Comparison of ENCODE assay signal across 1 cellular context in the genomic region with DNA sequence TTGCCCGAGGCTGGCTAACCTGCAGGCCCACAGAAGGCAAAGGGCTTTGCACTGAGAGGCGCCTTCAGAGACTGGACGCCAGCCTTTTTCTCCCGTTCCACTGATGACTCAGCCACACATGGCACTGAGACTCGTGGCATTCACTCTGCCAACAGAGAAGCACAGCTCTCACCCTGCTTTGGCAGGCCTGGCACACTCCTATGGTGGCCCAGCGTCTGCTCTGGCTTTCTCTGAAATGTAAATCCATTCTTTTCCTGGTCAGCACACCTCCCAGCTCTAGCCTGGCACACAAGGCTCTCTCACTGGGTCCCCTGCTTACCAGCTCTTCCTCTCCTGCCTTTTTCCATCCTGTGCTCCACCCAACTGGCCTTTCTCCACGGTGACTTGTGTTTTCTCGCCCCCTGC.
TF ChIP-seq lines count a peak whose summit lies in the region.

No MANE protein-coding gene starts in this region.

TF ChIP-seq in HepG2, 621 proteins besides CTCF, POLR2A, EP300 and RAD21 (continued from another document and continues in another):
- no peak for TF ChIP-seq ARID5B (CRISPR knock-in tag; IDR thresholded peaks at IDR 0.05)
- TF ChIP-seq SP4 (CRISPR knock-in tag; IDR thresholded peaks at IDR 0.05), result 0 out of 2 replicates have a peak, but pooled peaks have one; percentile 33
- TF ChIP-seq CREB1 (IDR thresholded peaks at IDR 0.05), result no peak
- no peak for TF ChIP-seq CREB1 (CRISPR knock-in tag; IDR thresholded peaks at IDR 0.05)
- no peak for TF ChIP-seq MYC (CRISPR knock-in tag; IDR thresholded peaks at IDR 0.05; ENCODE audit: borderline replicate concordance)
- TF ChIP-seq TOPORS (CRISPR knock-in tag; IDR thresholded peaks at IDR 0.05), result no peak
- TF ChIP-seq GABPB1 (CRISPR knock-in tag; IDR thresholded peaks at IDR 0.05), result no peak
- TF ChIP-seq THAP7 (CRISPR knock-in tag; IDR thresholded peaks at IDR 0.05), result no peak
- TF ChIP-seq, protein P1, sequence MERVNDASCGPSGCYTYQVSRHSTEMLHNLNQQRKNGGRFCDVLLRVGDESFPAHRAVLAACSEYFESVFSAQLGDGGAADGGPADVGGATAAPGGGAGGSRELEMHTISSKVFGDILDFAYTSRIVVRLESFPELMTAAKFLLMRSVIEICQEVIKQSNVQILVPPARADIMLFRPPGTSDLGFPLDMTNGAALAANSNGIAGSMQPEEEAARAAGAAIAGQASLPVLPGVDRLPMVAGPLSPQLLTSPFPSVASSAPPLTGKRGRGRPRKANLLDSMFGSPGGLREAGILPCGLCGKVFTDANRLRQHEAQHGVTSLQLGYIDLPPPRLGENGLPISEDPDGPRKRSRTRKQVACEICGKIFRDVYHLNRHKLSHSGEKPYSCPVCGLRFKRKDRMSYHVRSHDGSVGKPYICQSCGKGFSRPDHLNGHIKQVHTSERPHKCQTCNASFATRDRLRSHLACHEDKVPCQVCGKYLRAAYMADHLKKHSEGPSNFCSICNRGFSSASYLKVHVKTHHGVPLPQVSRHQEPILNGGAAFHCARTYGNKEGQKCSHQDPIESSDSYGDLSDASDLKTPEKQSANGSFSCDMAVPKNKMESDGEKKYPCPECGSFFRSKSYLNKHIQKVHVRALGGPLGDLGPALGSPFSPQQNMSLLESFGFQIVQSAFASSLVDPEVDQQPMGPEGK (CRISPR knock-in tag; IDR thresholded peaks at IDR 0.05), result no peak
- no peak for TF ChIP-seq ZNF282 (IDR thresholded peaks at IDR 0.05; ENCODE audit: partially characterized antibody)
- TF ChIP-seq, protein P2, sequence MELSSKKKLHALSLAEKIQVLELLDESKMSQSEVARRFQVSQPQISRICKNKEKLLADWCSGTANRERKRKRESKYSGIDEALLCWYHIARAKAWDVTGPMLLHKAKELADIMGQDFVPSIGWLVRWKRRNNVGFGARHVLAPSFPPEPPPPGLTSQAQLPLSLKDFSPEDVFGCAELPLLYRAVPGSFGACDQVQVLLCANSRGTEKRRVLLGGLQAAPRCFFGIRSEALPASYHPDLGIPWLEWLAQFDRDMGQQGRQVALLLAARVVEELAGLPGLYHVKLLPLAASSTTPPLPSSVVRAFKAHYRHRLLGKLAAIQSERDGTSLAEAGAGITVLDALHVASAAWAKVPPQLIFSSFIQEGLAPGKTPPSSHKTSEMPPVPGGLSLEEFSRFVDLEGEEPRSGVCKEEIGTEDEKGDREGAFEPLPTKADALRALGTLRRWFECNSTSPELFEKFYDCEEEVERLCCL (CRISPR knock-in tag; IDR thresholded peaks at IDR 0.05; ENCODE audit: borderline replicate concordance), result no peak
- TF ChIP-seq NFKBIZ (CRISPR knock-in tag; IDR thresholded peaks at IDR 0.05), result no peak
- TF ChIP-seq RFXANK (CRISPR knock-in tag; IDR thresholded peaks at IDR 0.05), result no peak
- no peak for TF ChIP-seq ZNF776 (CRISPR knock-in tag; IDR thresholded peaks at IDR 0.05)
- TF ChIP-seq JDP2 (CRISPR knock-in tag; IDR thresholded peaks at IDR 0.05; ENCODE audit: borderline replicate concordance), result no peak
- no peak for TF ChIP-seq ZNF496 (CRISPR knock-in tag; IDR thresholded peaks at IDR 0.05; ENCODE audit: insufficient replicate concordance)
- no peak for TF ChIP-seq ZFAT (CRISPR knock-in tag; conservative IDR thresholded peaks at IDR 0.05)
- TF ChIP-seq SIX1 (CRISPR knock-in tag; IDR thresholded peaks at IDR 0.05; ENCODE audit: borderline replicate concordance), result no peak
- no peak for TF ChIP-seq U2AF1 (optimal IDR thresholded peaks at IDR 0.05; ENCODE audit: low read depth, low read length)
- TF ChIP-seq NR0B2 (CRISPR knock-in tag; IDR thresholded peaks at IDR 0.05), result no peak
- TF ChIP-seq ZNF253 (CRISPR knock-in tag; IDR thresholded peaks at IDR 0.05; ENCODE audit: borderline replicate concordance), result no peak
- no peak for TF ChIP-seq PRDM10 (CRISPR knock-in tag; IDR thresholded peaks at IDR 0.05; ENCODE audit: low read depth)
- no peak for TF ChIP-seq ZNF557 (CRISPR knock-in tag; IDR thresholded peaks at IDR 0.05)
- no peak for TF ChIP-seq NAIF1 (CRISPR knock-in tag; IDR thresholded peaks at IDR 0.05; ENCODE audit: borderline replicate concordance)
- TF ChIP-seq TSC22D2 (CRISPR knock-in tag; IDR thresholded peaks at IDR 0.05; ENCODE audit: borderline replicate concordance), result no peak
- no peak for TF ChIP-seq MAFF (IDR thresholded peaks at IDR 0.05; ENCODE audit: low read depth, low read length)
- TF ChIP-seq, protein P3, sequence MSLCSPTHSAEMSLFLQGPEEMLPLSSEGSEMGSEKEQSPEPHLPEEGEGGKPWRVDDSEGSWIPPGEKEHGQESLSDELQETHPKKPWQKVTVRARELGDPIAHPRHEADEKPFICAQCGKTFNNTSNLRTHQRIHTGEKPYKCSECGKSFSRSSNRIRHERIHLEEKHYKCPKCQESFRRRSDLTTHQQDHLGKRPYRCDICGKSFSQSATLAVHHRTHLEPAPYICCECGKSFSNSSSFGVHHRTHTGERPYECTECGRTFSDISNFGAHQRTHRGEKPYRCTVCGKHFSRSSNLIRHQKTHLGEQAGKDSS (CRISPR knock-in tag; IDR thresholded peaks at IDR 0.05; ENCODE audit: borderline replicate concordance, low read depth), result no peak
- TF ChIP-seq ZNF577 (CRISPR knock-in tag; IDR thresholded peaks at IDR 0.05; ENCODE audit: borderline replicate concordance, low read depth), result no peak
- TF ChIP-seq TGIF2 (CRISPR knock-in tag; IDR thresholded peaks at IDR 0.05), result no peak
- no peak for TF ChIP-seq HBP1 (CRISPR knock-in tag; IDR thresholded peaks at IDR 0.05; ENCODE audit: low read depth)
- TF ChIP-seq, protein P4, sequence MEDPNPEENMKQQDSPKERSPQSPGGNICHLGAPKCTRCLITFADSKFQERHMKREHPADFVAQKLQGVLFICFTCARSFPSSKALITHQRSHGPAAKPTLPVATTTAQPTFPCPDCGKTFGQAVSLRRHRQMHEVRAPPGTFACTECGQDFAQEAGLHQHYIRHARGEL (CRISPR knock-in tag; IDR thresholded peaks at IDR 0.05), result no peak
- no peak for TF ChIP-seq ZSCAN12 (CRISPR knock-in tag; IDR thresholded peaks at IDR 0.05)
- TF ChIP-seq HNRNPL (IDR thresholded peaks at IDR 0.05; ENCODE audit: low read depth, low read length), result peak; percentile 58; the same call in 1 of the 2 replicates
- TF ChIP-seq ZNF878 (CRISPR knock-in tag; IDR thresholded peaks at IDR 0.05), result no peak
- 0 out of 2 replicates have a peak, but pooled peaks have one; percentile 18 for TF ChIP-seq SALL1 (CRISPR knock-in tag; IDR thresholded peaks at IDR 0.05)
- TF ChIP-seq HMG20B (CRISPR knock-in tag; conservative IDR thresholded peaks at IDR 0.05), result no peak
- TF ChIP-seq ZFP36 (IDR thresholded peaks at IDR 0.05; ENCODE audit: borderline replicate concordance, low read depth, low read length, partially characterized antibody), result no peak
- TF ChIP-seq MYNN (CRISPR knock-in tag; IDR thresholded peaks at IDR 0.05; ENCODE audit: low read depth), result no peak
- no peak for TF ChIP-seq AKNA (CRISPR knock-in tag; IDR thresholded peaks at IDR 0.05; ENCODE audit: borderline replicate concordance)
- TF ChIP-seq TP53 (CRISPR knock-in tag; conservative IDR thresholded peaks at IDR 0.05), result no peak
- TF ChIP-seq FOSL1 (CRISPR knock-in tag; IDR thresholded peaks at IDR 0.05; ENCODE audit: borderline replicate concordance), result no peak
